Comparison of ENCODE assay signal across 20 cellular contexts in the genomic region with DNA sequence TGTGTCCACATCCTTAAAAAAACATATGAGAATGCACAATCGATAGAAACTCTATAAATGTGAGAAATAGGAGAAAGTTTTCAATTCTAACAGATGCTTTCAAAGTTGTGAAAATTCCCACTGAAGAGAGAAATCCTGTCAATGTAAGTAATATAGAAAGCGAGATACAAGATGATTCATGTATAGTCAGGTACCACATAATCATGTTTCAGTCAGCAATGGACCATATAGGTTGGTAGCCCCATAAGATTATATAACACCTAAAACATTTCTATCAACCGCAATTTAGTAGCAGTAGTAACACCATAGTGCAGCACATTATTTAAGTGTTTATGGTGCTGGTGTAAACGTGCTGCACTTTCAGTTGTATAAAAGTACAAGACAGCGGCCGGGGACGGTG. TPM values are rescaled to one million over a fixed set of nuclear protein-coding genes. Genes with fewer than 3 reads are reported as not detected.
A peak's percentile ranks its signal among the peaks of the same experiment; 100 is the strongest.
DNase-seq lines count a peak whose midpoint lies in the region; ATAC-seq, FAIRE-seq and TF ChIP-seq lines count a peak whose summit lies in the region.
"Had no signal": no experiment of that assay in that cellular context is flagged by ENCODE, and none has a peak within 500 bp of the region (broad histone marks: within the 10 kb centered on the region; RNA-seq: fewer than 3 reads in every experiment).

No MANE protein-coding gene starts in this region.

- POLR2A ChIA-PET in HepG2 (lab: Yijun Ruan, JAX) = interaction anchor here (1.5 kb wide), 1 partner anchor 18 kb away, joined by 4 read pairs; the partner anchor contains the start of genes ZNF490 and ZNF791

- BruUV-seq in HepG2 (replicated peaks; lab: Mats Ljungman, UMichigan) = TSS peak; percentile 49

- H3K27me3 ChIP-seq in HepG2 (ENCODE audit: control insufficient read depth in 1 of 2, insufficient read depth in 2 of 2, low read length in 2 of 2) = no peaks in the 10 kb centered on the region
- no peaks in the 10 kb centered on the region for H3K27me3 ChIP-seq in right lobe of liver
- no peaks in the 10 kb centered on the region for H3K27me3 ChIP-seq in adipocyte (replicated peaks; ENCODE audit: control insufficient read depth, insufficient read depth, low read length)
- H3K27me3 ChIP-seq: Peyer's patch, SJSA1 had no signal

- no peak overlapping the region for H2AFZ ChIP-seq in HepG2 (ENCODE audit: low read length)

- no peak for TF ChIP-seq CTCF in HepG2 (CRISPR knock-in tag; IDR thresholded peaks at IDR 0.05)
- no peak for TF ChIP-seq CTCF in right lobe of liver (IDR thresholded peaks at IDR 0.05)

- no peaks in the 10 kb centered on the region for H3K4me1 ChIP-seq in HepG2 (ENCODE audit: insufficient read depth, low read length)
- H3K4me1 ChIP-seq in right lobe of liver = no peaks in the 10 kb centered on the region
- no peaks in the 10 kb centered on the region for H3K4me1 ChIP-seq in adipocyte (ENCODE audit: control insufficient read depth, insufficient read depth, low read length)
- H3K4me1 ChIP-seq: A549, Peyer's patch, SJSA1 had no signal

- 98% methylated on average over 7 of the region's 7 CpGs for WGBS in HepG2 (ENCODE audit: low lambda C conversion rate)
- WGBS in right lobe of liver (ENCODE audit: insufficient coverage, low coverage, low lambda C conversion rate, missing lambda C conversion rate) = 94% methylated on average over 5 of the region's 7 CpGs

- no peaks in the 10 kb centered on the region for H3K4me1 Mint-ChIP-seq in stimulated activated naive B cell treated with anti-CD40 and anti-IgM and Interleukin-4, amounts not matched to agents 10 μg/mL and 1 μg/mL and 100 μg/mL, for 72 hours
- H3K4me1 Mint-ChIP-seq: H9 had no signal

- H3K9me3 ChIP-seq in HepG2 (ENCODE audit: low read length) (no peaks in the 10 kb centered on the region), right lobe of liver (peaks cover 5 to 24% (median 13%) of the 10 kb centered on the region in 4 donors), adipocyte (ENCODE audit: control insufficient read depth, low read length) (peaks cover 57% of the 10 kb centered on the region)

- H3K4me3 ChIP-seq in HepG2 (replicated peaks in 1 of 3; ENCODE audit: insufficient read depth in 1 of 3, low read depth in 2 of 3, low read length in 3 of 3) = no peak overlapping the region
- H3K4me3 ChIP-seq in right lobe of liver = no peak overlapping the region
- H3K4me3 ChIP-seq in adipocyte (ENCODE audit: low read length) = peak overlapping the region; percentile 72
- H3K4me3 ChIP-seq: A549, Peyer's patch, SJSA1 had no signal

- CTCF ChIA-PET in HepG2 (lab: Yijun Ruan, JAX; ENCODE audit: low intra/inter-chr PET ratio, low total read pairs) = no interaction called here

- no peaks in the 10 kb centered on the region for H4K20me1 ChIP-seq in HepG2 (ENCODE audit: insufficient read depth, low read length)

- H3K79me2 ChIP-seq in HepG2 (ENCODE audit: insufficient read depth, low read length) = no peaks in the 10 kb centered on the region

- H3K36me3 Mint-ChIP-seq in stimulated activated naive B cell treated with anti-CD40 and anti-IgM and Interleukin-4, amounts not matched to agents 10 μg/mL and 1 μg/mL and 100 μg/mL, for 72 hours = peaks cover 56 to 64% of the 10 kb centered on the region in 2 donors

- intact Hi-C loops in HepG2 (cut with micrococcal nuclease; ENCODE audit: unreplicated experiment) (no loop called here), right lobe of liver (cut with DNase I) (no loop called here)

- peaks cover 7 to 13% of the 10 kb centered on the region in 2 donors for H3K9me3 Mint-ChIP-seq in stimulated activated naive B cell treated with anti-CD40 and anti-IgM and Interleukin-4, amounts not matched to agents 10 μg/mL and 1 μg/mL and 100 μg/mL, for 72 hours

- ATAC-seq in HepG2 (no peak), right lobe of liver (no peak)
- ATAC-seq in stimulated activated naive B cell treated with anti-CD40 and anti-IgM and Interleukin-4, amounts not matched to agents 10 μg/mL and 1 μg/mL and 100 μg/mL, for 72 hours (replicated peaks) = no peak
- ATAC-seq: A549 had no signal

- no peak overlapping the region for H3K4me3 Mint-ChIP-seq in stimulated activated naive B cell treated with anti-CD40 and anti-IgM and Interleukin-4, amounts not matched to agents 10 μg/mL and 1 μg/mL and 100 μg/mL, for 72 hours
- H3K4me3 Mint-ChIP-seq: CD8-positive, alpha-beta memory T cell; H9 had no signal

- TF ChIP-seq EP300 in HepG2 (IDR thresholded peaks at IDR 0.05; ENCODE audit: low read depth in 2 of 2, low read length in 2 of 2) (no peak), HepG2 (CRISPR knock-in tag; IDR thresholded peaks at IDR 0.05; ENCODE audit: borderline replicate concordance) (no peak)

- in situ Hi-C loops in HepG2 (cut with HindIII; ENCODE audit: extremely low pct_ligation_motif_present, low pct_unique_long_range_greater_than_20kb) = no loop called here

- H3K27ac Mint-ChIP-seq in stimulated activated naive B cell treated with anti-CD40 and anti-IgM and Interleukin-4, amounts not matched to agents 10 μg/mL and 1 μg/mL and 100 μg/mL, for 72 hours = peak overlapping the region; percentile 51
- H3K27ac Mint-ChIP-seq: H9 had no signal

- no peak for FAIRE-seq in HepG2 (lab: Jason Lieb, UNC)
- FAIRE-seq: A549, G401.6 had no signal

- TF ChIP-seq POLR2A in HepG2 (IDR thresholded peaks at IDR 0.05; ENCODE audit: insufficient read depth in 1 of 2, low read depth in 2 of 2, low read length in 2 of 2) = no peak
- no peak for TF ChIP-seq POLR2A in right lobe of liver (IDR thresholded peaks at IDR 0.05)

- no peaks in the 10 kb centered on the region for H3K27me3 Mint-ChIP-seq in stimulated activated naive B cell treated with anti-CD40 and anti-IgM and Interleukin-4, amounts not matched to agents 10 μg/mL and 1 μg/mL and 100 μg/mL, for 72 hours
- H3K27me3 Mint-ChIP-seq: CD8-positive, alpha-beta memory T cell had no signal

- no peak for TF ChIP-seq RAD21 in HepG2 (CRISPR knock-in tag; IDR thresholded peaks at IDR 0.05)

- no peak overlapping the region for H3K27ac ChIP-seq in HepG2 (ENCODE audit: extremely low read length, insufficient read depth, low read length)
- H3K27ac ChIP-seq in right lobe of liver = no peak overlapping the region
- H3K27ac ChIP-seq: A549, KMS-11, Peyer's patch, SJSA1 had no signal

- peaks cover 7 to 33% of the 10 kb centered on the region in 2 experiments; a peak in 4 of 5 replicates for H3K36me3 ChIP-seq in HepG2 (replicated peaks in 1 of 2; ENCODE audit: control insufficient read depth in 1 of 2, insufficient read depth in 2 of 2, low read length in 2 of 2)
- H3K36me3 ChIP-seq in right lobe of liver = peaks cover 0 to 53% (median 46%) of the 10 kb centered on the region in 4 donors
- H3K36me3 ChIP-seq in adipocyte (ENCODE audit: control insufficient read depth, insufficient read depth, low read length, severe bottlenecking) = peaks cover 69% of the 10 kb centered on the region

- no peak for DNase-seq in HepG2 (ENCODE audit: low spot score)
- no peak for DNase-seq in right lobe of liver
- no peak for DNase-seq in adipocyte (ENCODE audit: low read depth)
- no peak for DNase-seq in stimulated activated naive B cell treated with anti-CD40 and anti-IgM and Interleukin-4, amounts not matched to agents 10 μg/mL and 1 μg/mL and 100 μg/mL, for 72 hours
- DNase-seq in DMS53 (lab: John Stamatoyannopoulos, UW) = no peak
- no peak for DNase-seq in NCI-H748 treated with DMSO at 0.1 percent for 48 hours (lab: John Stamatoyannopoulos, UW)
- DNase-seq: C1 segment of cervical spinal cord; CD8-positive, alpha-beta memory T cell; DND-41; H9; NCI-H1417; NCI-H187; NCI-H2107; NCI-H2227 treated with DMSO at 0.1 percent for 48 hours; NCI-H524; Peyer's patch had no signal

- H3K9ac ChIP-seq in HepG2 (ENCODE audit: insufficient read depth, low read depth, low read length) = no peak overlapping the region
- H3K9ac ChIP-seq in adipocyte (ENCODE audit: low read length) = no peak overlapping the region
- H3K9ac ChIP-seq: KMS-11 had no signal

- no peak overlapping the region for H3K4me2 ChIP-seq in HepG2 (ENCODE audit: low read depth, low read length)
- H3K4me2 ChIP-seq: A549, KMS-11 had no signal

RNA-seq across cellular contexts. Expression of gene ZNF791, which starts 18.5 kb away (rescaled TPM):
- total RNA-seq in HepG2 (2016; rRNA removed; fragmentation: Illumina TruSeq; extraction: Trizol) (17.4 and 21.3 TPM in 2 replicates), right lobe of liver (10 to 100 TPM in 1 of 6 experiments, 1 to 10 TPM in 5; 5.5 to 10.7 (median 7.8) TPM)
- total RNA-seq in HepG2 (2016; cell fraction: cytosol; rRNA removed; fragmentation: Illumina TruSeq; extraction: Trizol; ENCODE audit: low read depth) = 5.5 and 5.7 TPM in 2 replicates
- 16.4 and 22.2 TPM in 2 replicates for total RNA-seq in HepG2 (2016; cell fraction: insoluble cytoplasmic fraction; rRNA removed; fragmentation: Illumina TruSeq; extraction: Trizol)
- total RNA-seq in HepG2 (2016; cell fraction: membrane; rRNA removed; fragmentation: Illumina TruSeq; extraction: Trizol) = 7.4 and 9.1 TPM in 2 replicates
- 15.1 and 19.8 TPM in 2 replicates for total RNA-seq in HepG2 (2016; cell fraction: nucleus; rRNA removed; fragmentation: Illumina TruSeq; extraction: Trizol)
- 10.1 and 12.8 TPM in 2 replicates for polyA plus RNA-seq in HepG2 (2011; rRNA removed)
- polyA plus RNA-seq in HepG2 (2011; cell fraction: cytosol; rRNA removed) = 4.9 and 5.3 TPM in 2 replicates
- 8.8 and 17.1 TPM in 2 replicates for polyA plus RNA-seq in HepG2 (2011; cell fraction: nucleus; rRNA removed)
- polyA plus RNA-seq in HepG2 (2012) = 9.2 and 12.5 TPM in 2 replicates
- 0.87 and 3.4 TPM in 2 replicates for polyA plus RNA-seq in HepG2 (2016; cell fraction: cytosol; fragmentation: Illumina TruSeq; extraction: Trizol; ENCODE audit: low read depth)
- polyA plus RNA-seq in HepG2 (2016; cell fraction: insoluble cytoplasmic fraction; fragmentation: Illumina TruSeq; extraction: Trizol; ENCODE audit: low read depth) = 11.5 and 12.8 TPM in 2 replicates
- polyA plus RNA-seq in HepG2 (2016; cell fraction: membrane; fragmentation: Illumina TruSeq; extraction: Trizol; ENCODE audit: low read depth) = 1.8 and 3.0 TPM in 2 replicates
- polyA plus RNA-seq in HepG2 (2016; cell fraction: nucleus; fragmentation: Illumina TruSeq; extraction: Trizol; ENCODE audit: insufficient read depth, low read depth) = 22.3 and 24.6 TPM in 2 replicates
- polyA minus RNA-seq in HepG2 (2011; rRNA and poly(A)+ RNA removed; ENCODE audit: low replicate concordance) = 11.0 and 21.0 TPM in 2 replicates
- polyA minus RNA-seq in HepG2 (2011; cell fraction: cytosol; rRNA and poly(A)+ RNA removed) = 13.4 and 16.9 TPM in 2 replicates
- 22.8 and 25.7 TPM in 2 replicates for polyA minus RNA-seq in HepG2 (2011; cell fraction: nucleus; rRNA and poly(A)+ RNA removed)

RNA-seq across cellular contexts. Expression of gene ZNF490, which starts 18.6 kb away (rescaled TPM):
- total RNA-seq in HepG2 (2016; rRNA removed; fragmentation: Illumina TruSeq; extraction: Trizol) (2.9 and 5.2 TPM in 2 replicates), right lobe of liver (1 to 10 TPM; 3.6 to 7.0 (median 4.3) TPM)
- 0.40 and 0.71 TPM in 2 replicates for total RNA-seq in HepG2 (2016; cell fraction: cytosol; rRNA removed; fragmentation: Illumina TruSeq; extraction: Trizol; ENCODE audit: low read depth)
- 2.9 and 5.1 TPM in 2 replicates for total RNA-seq in HepG2 (2016; cell fraction: insoluble cytoplasmic fraction; rRNA removed; fragmentation: Illumina TruSeq; extraction: Trizol)
- 1.4 and 1.7 TPM in 2 replicates for total RNA-seq in HepG2 (2016; cell fraction: membrane; rRNA removed; fragmentation: Illumina TruSeq; extraction: Trizol)
- total RNA-seq in HepG2 (2016; cell fraction: nucleus; rRNA removed; fragmentation: Illumina TruSeq; extraction: Trizol) = 2.6 and 3.7 TPM in 2 replicates
- 1.2 and 1.3 TPM in 2 replicates for polyA plus RNA-seq in HepG2 (2011; rRNA removed)
- polyA plus RNA-seq in HepG2 (2011; cell fraction: cytosol; rRNA removed) = 0.52 and 0.60 TPM in 2 replicates
- 0.99 and 1.1 TPM in 2 replicates for polyA plus RNA-seq in HepG2 (2011; cell fraction: nucleus; rRNA removed)
- polyA plus RNA-seq in HepG2 (2012) = 0.54 and 0.77 TPM in 2 replicates
- polyA plus RNA-seq in HepG2 (2016; cell fraction: cytosol; fragmentation: Illumina TruSeq; extraction: Trizol; ENCODE audit: low read depth) = 0.10 TPM in 1 of 2 replicates, not detected in the other
- polyA plus RNA-seq in HepG2 (2016; cell fraction: insoluble cytoplasmic fraction; fragmentation: Illumina TruSeq; extraction: Trizol; ENCODE audit: low read depth) = 0.48 and 0.69 TPM in 2 replicates
- 0.10 TPM in 1 of 2 replicates, not detected in the other for polyA plus RNA-seq in HepG2 (2016; cell fraction: membrane; fragmentation: Illumina TruSeq; extraction: Trizol; ENCODE audit: low read depth)
- 2.5 and 3.0 TPM in 2 replicates for polyA plus RNA-seq in HepG2 (2016; cell fraction: nucleus; fragmentation: Illumina TruSeq; extraction: Trizol; ENCODE audit: insufficient read depth, low read depth)
- polyA minus RNA-seq in HepG2 (2011; rRNA and poly(A)+ RNA removed; ENCODE audit: low replicate concordance) = 5.6 and 6.1 TPM in 2 replicates
- polyA minus RNA-seq in HepG2 (2011; cell fraction: cytosol; rRNA and poly(A)+ RNA removed) = 3.9 and 4.4 TPM in 2 replicates
- polyA minus RNA-seq in HepG2 (2011; cell fraction: nucleus; rRNA and poly(A)+ RNA removed) = 8.1 and 9.9 TPM in 2 replicates

RNA-seq across cellular contexts. Expression of gene MAN2B1, which starts 37.3 kb away (rescaled TPM):
- total RNA-seq in HepG2 (2016; rRNA removed; fragmentation: Illumina TruSeq; extraction: Trizol) (10.8 and 23.8 TPM in 2 replicates), right lobe of liver (10 to 100 TPM; 32.7 to 76.5 (median 53.6) TPM)
- 4.0 and 5.4 TPM in 2 replicates for total RNA-seq in HepG2 (2016; cell fraction: cytosol; rRNA removed; fragmentation: Illumina TruSeq; extraction: Trizol; ENCODE audit: low read depth)
- total RNA-seq in HepG2 (2016; cell fraction: insoluble cytoplasmic fraction; rRNA removed; fragmentation: Illumina TruSeq; extraction: Trizol) = 8.6 and 23.6 TPM in 2 replicates
- total RNA-seq in HepG2 (2016; cell fraction: membrane; rRNA removed; fragmentation: Illumina TruSeq; extraction: Trizol) = 13.4 and 16.7 TPM in 2 replicates
- total RNA-seq in HepG2 (2016; cell fraction: nucleus; rRNA removed; fragmentation: Illumina TruSeq; extraction: Trizol) = 28.7 and 30.9 TPM in 2 replicates
- polyA plus RNA-seq in HepG2 (2011; rRNA removed) = 23.6 and 31.8 TPM in 2 replicates
- 26.5 and 29.6 TPM in 2 replicates for polyA plus RNA-seq in HepG2 (2011; cell fraction: cytosol; rRNA removed)
- 46.9 and 59.4 TPM in 2 replicates for polyA plus RNA-seq in HepG2 (2011; cell fraction: nucleus; rRNA removed)
- 38.9 and 46.8 TPM in 2 replicates for polyA plus RNA-seq in HepG2 (2012)
- 4.9 and 6.4 TPM in 2 replicates for polyA plus RNA-seq in HepG2 (2016; cell fraction: cytosol; fragmentation: Illumina TruSeq; extraction: Trizol; ENCODE audit: low read depth)
- 10.9 and 14.9 TPM in 2 replicates for polyA plus RNA-seq in HepG2 (2016; cell fraction: insoluble cytoplasmic fraction; fragmentation: Illumina TruSeq; extraction: Trizol; ENCODE audit: low read depth)
- polyA plus RNA-seq in HepG2 (2016; cell fraction: membrane; fragmentation: Illumina TruSeq; extraction: Trizol; ENCODE audit: low read depth) = 15.2 and 17.9 TPM in 2 replicates
- polyA plus RNA-seq in HepG2 (2016; cell fraction: nucleus; fragmentation: Illumina TruSeq; extraction: Trizol; ENCODE audit: insufficient read depth, low read depth) = 43.7 and 53.7 TPM in 2 replicates
- 15.2 and 23.5 TPM in 2 replicates for polyA minus RNA-seq in HepG2 (2011; rRNA and poly(A)+ RNA removed; ENCODE audit: low replicate concordance)
- 8.4 and 16.6 TPM in 2 replicates for polyA minus RNA-seq in HepG2 (2011; cell fraction: cytosol; rRNA and poly(A)+ RNA removed)
- 10.7 and 15.5 TPM in 2 replicates for polyA minus RNA-seq in HepG2 (2011; cell fraction: nucleus; rRNA and poly(A)+ RNA removed)

RNA-seq across cellular contexts. Expression of gene WDR83, which starts 37.4 kb away (rescaled TPM):
- total RNA-seq in HepG2 (2016; rRNA removed; fragmentation: Illumina TruSeq; extraction: Trizol) = 9.9 and 10.7 TPM in 2 replicates
- 6.9 and 7.6 TPM in 2 replicates for total RNA-seq in HepG2 (2016; cell fraction: cytosol; rRNA removed; fragmentation: Illumina TruSeq; extraction: Trizol; ENCODE audit: low read depth)
- total RNA-seq in HepG2 (2016; cell fraction: insoluble cytoplasmic fraction; rRNA removed; fragmentation: Illumina TruSeq; extraction: Trizol) = 11.3 and 11.8 TPM in 2 replicates
- total RNA-seq in HepG2 (2016; cell fraction: membrane; rRNA removed; fragmentation: Illumina TruSeq; extraction: Trizol) = 8.4 and 8.9 TPM in 2 replicates
- total RNA-seq in HepG2 (2016; cell fraction: nucleus; rRNA removed; fragmentation: Illumina TruSeq; extraction: Trizol) = 7.7 and 8.0 TPM in 2 replicates
- polyA plus RNA-seq in HepG2 (2011; rRNA removed) = 4.5 and 5.4 TPM in 2 replicates
- 6.2 and 9.4 TPM in 2 replicates for polyA plus RNA-seq in HepG2 (2011; cell fraction: cytosol; rRNA removed)
- 11.3 and 12.7 TPM in 2 replicates for polyA plus RNA-seq in HepG2 (2011; cell fraction: nucleus; rRNA removed)
- 5.0 and 9.1 TPM in 2 replicates for polyA plus RNA-seq in HepG2 (2012)
- 5.9 and 6.7 TPM in 2 replicates for polyA plus RNA-seq in HepG2 (2016; cell fraction: cytosol; fragmentation: Illumina TruSeq; extraction: Trizol; ENCODE audit: low read depth)
- 11.8 and 12.8 TPM in 2 replicates for polyA plus RNA-seq in HepG2 (2016; cell fraction: insoluble cytoplasmic fraction; fragmentation: Illumina TruSeq; extraction: Trizol; ENCODE audit: low read depth)
- 8.3 and 8.5 TPM in 2 replicates for polyA plus RNA-seq in HepG2 (2016; cell fraction: membrane; fragmentation: Illumina TruSeq; extraction: Trizol; ENCODE audit: low read depth)
- polyA plus RNA-seq in HepG2 (2016; cell fraction: nucleus; fragmentation: Illumina TruSeq; extraction: Trizol; ENCODE audit: insufficient read depth, low read depth) = 13.7 and 15.3 TPM in 2 replicates
- polyA minus RNA-seq in HepG2 (2011; rRNA and poly(A)+ RNA removed; ENCODE audit: low replicate concordance) = 10.4 and 11.3 TPM in 2 replicates
- 1.6 and 2.4 TPM in 2 replicates for polyA minus RNA-seq in HepG2 (2011; cell fraction: cytosol; rRNA and poly(A)+ RNA removed)
- polyA minus RNA-seq in HepG2 (2011; cell fraction: nucleus; rRNA and poly(A)+ RNA removed) = 7.7 and 8.6 TPM in 2 replicates
- 1 to 10 TPM; 2.5 to 6.2 (median 4.2) TPM for total RNA-seq in right lobe of liver

RNA-seq across cellular contexts. Expression of gene DHPS, which starts 52.5 kb away (rescaled TPM):
- total RNA-seq in HepG2 (2016; rRNA removed; fragmentation: Illumina TruSeq; extraction: Trizol) = 34.8 and 43.3 TPM in 2 replicates
- total RNA-seq in HepG2 (2016; cell fraction: cytosol; rRNA removed; fragmentation: Illumina TruSeq; extraction: Trizol; ENCODE audit: low read depth) = 18.6 and 20.2 TPM in 2 replicates
- 36.3 and 41.9 TPM in 2 replicates for total RNA-seq in HepG2 (2016; cell fraction: insoluble cytoplasmic fraction; rRNA removed; fragmentation: Illumina TruSeq; extraction: Trizol)
- total RNA-seq in HepG2 (2016; cell fraction: membrane; rRNA removed; fragmentation: Illumina TruSeq; extraction: Trizol) = 18.6 and 23.3 TPM in 2 replicates
- 44.1 and 48.8 TPM in 2 replicates for total RNA-seq in HepG2 (2016; cell fraction: nucleus; rRNA removed; fragmentation: Illumina TruSeq; extraction: Trizol)
- polyA plus RNA-seq in HepG2 (2011; rRNA removed) = 84.3 and 84.6 TPM in 2 replicates
- 70.3 and 86.4 TPM in 2 replicates for polyA plus RNA-seq in HepG2 (2011; cell fraction: cytosol; rRNA removed)
- polyA plus RNA-seq in HepG2 (2011; cell fraction: nucleus; rRNA removed) = 180 and 198 TPM in 2 replicates
- 54.1 and 72.2 TPM in 2 replicates for polyA plus RNA-seq in HepG2 (2012)
- polyA plus RNA-seq in HepG2 (2016; cell fraction: cytosol; fragmentation: Illumina TruSeq; extraction: Trizol; ENCODE audit: low read depth) = 12.2 and 12.4 TPM in 2 replicates
- 34.0 and 35.3 TPM in 2 replicates for polyA plus RNA-seq in HepG2 (2016; cell fraction: insoluble cytoplasmic fraction; fragmentation: Illumina TruSeq; extraction: Trizol; ENCODE audit: low read depth)
- 12.8 and 13.6 TPM in 2 replicates for polyA plus RNA-seq in HepG2 (2016; cell fraction: membrane; fragmentation: Illumina TruSeq; extraction: Trizol; ENCODE audit: low read depth)
- 90.1 and 103 TPM in 2 replicates for polyA plus RNA-seq in HepG2 (2016; cell fraction: nucleus; fragmentation: Illumina TruSeq; extraction: Trizol; ENCODE audit: insufficient read depth, low read depth)
- polyA minus RNA-seq in HepG2 (2011; rRNA and poly(A)+ RNA removed; ENCODE audit: low replicate concordance) = 80.2 and 94.5 TPM in 2 replicates
- 27.8 and 30.4 TPM in 2 replicates for polyA minus RNA-seq in HepG2 (2011; cell fraction: cytosol; rRNA and poly(A)+ RNA removed)
- polyA minus RNA-seq in HepG2 (2011; cell fraction: nucleus; rRNA and poly(A)+ RNA removed) = 56.0 and 62.9 TPM in 2 replicates
- 10 to 100 TPM; 29.5 to 60.5 (median 45.8) TPM for total RNA-seq in right lobe of liver
